In the genomic region with DNA sequence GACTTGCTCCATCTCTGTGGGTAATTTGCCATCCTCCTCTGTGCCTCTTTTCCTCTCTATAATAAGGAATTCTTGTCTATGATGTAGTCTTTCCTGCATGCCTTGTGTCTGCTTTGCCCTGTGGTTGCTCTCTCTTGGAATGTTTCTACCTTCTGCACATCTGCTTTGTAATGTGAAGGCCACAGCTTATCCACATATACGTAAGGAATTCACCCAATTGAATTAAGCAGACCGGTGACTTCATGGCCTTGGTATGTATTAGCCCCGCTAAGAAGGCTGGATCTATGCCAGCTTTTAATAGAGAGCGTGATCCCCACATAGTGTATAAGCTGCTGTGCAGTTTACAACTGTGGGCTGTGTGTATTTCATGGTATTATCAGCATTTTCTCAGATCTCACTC, we compare ENCODE assay signal across 11 cellular contexts.
DNase-seq lines count a peak whose midpoint lies in the region; ATAC-seq, FAIRE-seq and TF ChIP-seq lines count a peak whose summit lies in the region.
"Had no signal": no experiment of that assay in that cellular context is flagged by ENCODE, and none has a peak within 500 bp of the region (broad histone marks: within the 10 kb centered on the region; RNA-seq: fewer than 3 reads in every experiment).

No MANE protein-coding gene starts in this region.

- H4K20me1 ChIP-seq in astrocyte (ENCODE audit: insufficient read depth, low read length) = no peaks in the 10 kb centered on the region

- H2AK5ac ChIP-seq in trophoblast cell (ENCODE audit: low read length) = no peak overlapping the region

- no peak overlapping the region for H3K4me3 Mint-ChIP-seq in astrocyte (ENCODE audit: unreplicated experiment)

- peak; percentile 92 for FAIRE-seq in astrocyte (lab: Jason Lieb, UNC)

- H3K9me3 ChIP-seq in astrocyte (ENCODE audit: insufficient read depth, low read depth, low read length) = no peaks in the 10 kb centered on the region
- no peaks in the 10 kb centered on the region for H3K9me3 ChIP-seq in trophoblast cell (ENCODE audit: insufficient read depth, low read depth, low read length)
- H3K9me3 ChIP-seq: adrenal gland had no signal

- peak overlapping the region; percentile 72 for H3K27ac ChIP-seq in astrocyte (ENCODE audit: low read depth, low read length)
- H3K27ac ChIP-seq in trophoblast cell (ENCODE audit: low read depth, low read length) = no peak overlapping the region
- H3K27ac ChIP-seq: adrenal gland, KMS-11 had no signal

- H2BK5ac ChIP-seq in trophoblast cell (ENCODE audit: low read depth, low read length, poor library complexity) = no peak overlapping the region

- H3K27me3 ChIP-seq in astrocyte (ENCODE audit: insufficient read depth, low read length) (no peaks in the 10 kb centered on the region), trophoblast cell (ENCODE audit: insufficient read depth, low read length) (no peaks in the 10 kb centered on the region)
- H3K27me3 ChIP-seq: adrenal gland had no signal

- no peaks in the 10 kb centered on the region for H3K79me2 ChIP-seq in astrocyte (ENCODE audit: insufficient read depth, low read length)
- no peaks in the 10 kb centered on the region for H3K79me2 ChIP-seq in trophoblast cell (ENCODE audit: control insufficient read depth, insufficient read depth, low read length, poor library complexity)

- no peak overlapping the region for H3K18ac ChIP-seq in trophoblast cell (ENCODE audit: low read length)

- no peak for TF ChIP-seq RAD21 in Ishikawa (IDR thresholded peaks at IDR 0.05; ENCODE audit: low read depth)

- DNase-seq in AG10803 (ENCODE audit: low read depth) (peak; percentile 93), astrocyte (ENCODE audit: low read depth) (peak; percentile 99), iris pigment epithelial cell (ENCODE audit: low read depth) (peak; percentile 95), trophoblast cell (no peak), T-helper 1 cell (no peak)
- no peak for DNase-seq in activated naive CD4-positive, alpha-beta T cell treated with anti-CD3 and anti-CD28 coated beads, Interleukin-2, amount 50 U/mL, for 16 hours
- DNase-seq: adrenal gland, NCI-H510A had no signal

- no peak overlapping the region for H3K4ac ChIP-seq in trophoblast cell (ENCODE audit: low read depth, low read length)

- no peak overlapping the region for H3K4me3 ChIP-seq in AG10803 (ENCODE audit: low read length)
- H3K4me3 ChIP-seq in astrocyte (ENCODE audit: insufficient read depth, low read depth, low read length) = no peak overlapping the region
- no peak overlapping the region for H3K4me3 ChIP-seq in trophoblast cell (ENCODE audit: low read depth, low read length)
- H3K4me3 ChIP-seq: adrenal gland had no signal

- H3K14ac ChIP-seq in trophoblast cell (ENCODE audit: low read length) = no peak overlapping the region

- no peak overlapping the region for H2BK120ac ChIP-seq in trophoblast cell (ENCODE audit: insufficient read depth, low read length, poor library complexity)

- no peak for ATAC-seq in GM21723 (IDR thresholded peaks at IDR 0.05; ENCODE audit: unreplicated experiment)

- no peaks in the 10 kb centered on the region for H3K36me3 ChIP-seq in astrocyte (ENCODE audit: insufficient read depth, low read length)
- H3K36me3 ChIP-seq in trophoblast cell (ENCODE audit: control insufficient read depth in 1 of 2, insufficient read depth in 2 of 2, low read length in 2 of 2) = no peaks in the 10 kb centered on the region
- H3K36me3 ChIP-seq: adrenal gland had no signal

- H4K91ac ChIP-seq in trophoblast cell (ENCODE audit: low read depth, low read length) = no peak overlapping the region

- H3K79me1 ChIP-seq in trophoblast cell (ENCODE audit: low read length) = no peaks in the 10 kb centered on the region

- no peaks in the 10 kb centered on the region for H3K36me3 Mint-ChIP-seq in astrocyte (ENCODE audit: low read depth, unreplicated experiment)

- H2AFZ ChIP-seq in astrocyte (ENCODE audit: low read depth, low read length) (no peak overlapping the region), trophoblast cell (ENCODE audit: insufficient read depth, low read length, poor library complexity) (no peak overlapping the region)

- peaks cover 32% of the 10 kb centered on the region for H3K4me1 Mint-ChIP-seq in astrocyte (ENCODE audit: low read depth, unreplicated experiment)

- no peak for TF ChIP-seq EP300 in Ishikawa (IDR thresholded peaks at IDR 0.05; ENCODE audit: borderline replicate concordance)

- WGBS in trophoblast cell (ENCODE audit: extremely low coverage, insufficient coverage, insufficient read length) = no CpG with 5 or more reads among the region's 4 CpGs

- H3K4me2 ChIP-seq in astrocyte (ENCODE audit: low read length) (peak overlapping the region; percentile 44), trophoblast cell (ENCODE audit: low read length) (no peak overlapping the region)
- H3K4me2 ChIP-seq: KMS-11 had no signal

- H2BK12ac ChIP-seq in trophoblast cell (ENCODE audit: low read length) = no peak overlapping the region

- H3K27me3 Mint-ChIP-seq in astrocyte (ENCODE audit: low read depth, unreplicated experiment) = no peaks in the 10 kb centered on the region

- no peak overlapping the region for H4K8ac ChIP-seq in trophoblast cell (ENCODE audit: low read depth, low read length)

- no peak overlapping the region for H4K12ac ChIP-seq in trophoblast cell (ENCODE audit: low read depth, low read length)

- H3K9ac ChIP-seq in astrocyte (ENCODE audit: low read length) (peak overlapping the region; percentile 19), trophoblast cell (ENCODE audit: low read length) (no peak overlapping the region)
- H3K9ac ChIP-seq: KMS-11 had no signal

- H3K4me1 ChIP-seq in astrocyte (ENCODE audit: insufficient read depth, low read length) = peaks cover 19% of the 10 kb centered on the region
- H3K4me1 ChIP-seq in trophoblast cell (ENCODE audit: control insufficient read depth in 1 of 2, insufficient read depth in 2 of 2, low read length in 2 of 2) = peaks cover 0 to 10% of the 10 kb centered on the region in 2 experiments
- H3K4me1 ChIP-seq: adrenal gland had no signal

- peak overlapping the region; percentile 98 for H3K27ac Mint-ChIP-seq in astrocyte (ENCODE audit: unreplicated experiment)

- no peaks in the 10 kb centered on the region for H3K9me3 Mint-ChIP-seq in astrocyte (ENCODE audit: unreplicated experiment)

- TF ChIP-seq CTCF in AG10803 (conservative IDR thresholded peaks at IDR 0.05; ENCODE audit: low read length) = no peak
- TF ChIP-seq CTCF in astrocyte (IDR thresholded peaks at IDR 0.05; ENCODE audit: insufficient read depth, low read depth, low read length) = no peak

- no peak overlapping the region for H3K23ac ChIP-seq in trophoblast cell (ENCODE audit: low read length)

TF ChIP-seq in Ishikawa, 13 proteins besides CTCF, POLR2A, EP300 and RAD21:
- no peak for TF ChIP-seq CREB1 (IDR thresholded peaks at IDR 0.05; ENCODE audit: low read depth)
- no peak for TF ChIP-seq TCF12 (IDR thresholded peaks at IDR 0.05; ENCODE audit: low read depth)
- TF ChIP-seq, protein P1, sequence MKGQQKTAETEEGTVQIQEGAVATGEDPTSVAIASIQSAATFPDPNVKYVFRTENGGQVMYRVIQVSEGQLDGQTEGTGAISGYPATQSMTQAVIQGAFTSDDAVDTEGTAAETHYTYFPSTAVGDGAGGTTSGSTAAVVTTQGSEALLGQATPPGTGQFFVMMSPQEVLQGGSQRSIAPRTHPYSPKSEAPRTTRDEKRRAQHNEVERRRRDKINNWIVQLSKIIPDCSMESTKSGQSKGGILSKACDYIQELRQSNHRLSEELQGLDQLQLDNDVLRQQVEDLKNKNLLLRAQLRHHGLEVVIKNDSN (IDR thresholded peaks at IDR 0.05) = no peak
- TF ChIP-seq YY1 (IDR thresholded peaks at IDR 0.05; ENCODE audit: low read depth) = no peak
- peak; percentile 70 for TF ChIP-seq TEAD4 (IDR thresholded peaks at IDR 0.05)
- TF ChIP-seq, protein P2, sequence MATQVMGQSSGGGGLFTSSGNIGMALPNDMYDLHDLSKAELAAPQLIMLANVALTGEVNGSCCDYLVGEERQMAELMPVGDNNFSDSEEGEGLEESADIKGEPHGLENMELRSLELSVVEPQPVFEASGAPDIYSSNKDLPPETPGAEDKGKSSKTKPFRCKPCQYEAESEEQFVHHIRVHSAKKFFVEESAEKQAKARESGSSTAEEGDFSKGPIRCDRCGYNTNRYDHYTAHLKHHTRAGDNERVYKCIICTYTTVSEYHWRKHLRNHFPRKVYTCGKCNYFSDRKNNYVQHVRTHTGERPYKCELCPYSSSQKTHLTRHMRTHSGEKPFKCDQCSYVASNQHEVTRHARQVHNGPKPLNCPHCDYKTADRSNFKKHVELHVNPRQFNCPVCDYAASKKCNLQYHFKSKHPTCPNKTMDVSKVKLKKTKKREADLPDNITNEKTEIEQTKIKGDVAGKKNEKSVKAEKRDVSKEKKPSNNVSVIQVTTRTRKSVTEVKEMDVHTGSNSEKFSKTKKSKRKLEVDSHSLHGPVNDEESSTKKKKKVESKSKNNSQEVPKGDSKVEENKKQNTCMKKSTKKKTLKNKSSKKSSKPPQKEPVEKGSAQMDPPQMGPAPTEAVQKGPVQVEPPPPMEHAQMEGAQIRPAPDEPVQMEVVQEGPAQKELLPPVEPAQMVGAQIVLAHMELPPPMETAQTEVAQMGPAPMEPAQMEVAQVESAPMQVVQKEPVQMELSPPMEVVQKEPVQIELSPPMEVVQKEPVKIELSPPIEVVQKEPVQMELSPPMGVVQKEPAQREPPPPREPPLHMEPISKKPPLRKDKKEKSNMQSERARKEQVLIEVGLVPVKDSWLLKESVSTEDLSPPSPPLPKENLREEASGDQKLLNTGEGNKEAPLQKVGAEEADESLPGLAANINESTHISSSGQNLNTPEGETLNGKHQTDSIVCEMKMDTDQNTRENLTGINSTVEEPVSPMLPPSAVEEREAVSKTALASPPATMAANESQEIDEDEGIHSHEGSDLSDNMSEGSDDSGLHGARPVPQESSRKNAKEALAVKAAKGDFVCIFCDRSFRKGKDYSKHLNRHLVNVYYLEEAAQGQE (IDR thresholded peaks at IDR 0.05; ENCODE audit: low read depth) = no peak
- TF ChIP-seq EGR1 (IDR thresholded peaks at IDR 0.05) = no peak
- no peak for TF ChIP-seq TAF1 (IDR thresholded peaks at IDR 0.05; ENCODE audit: low read depth)
- TF ChIP-seq ZBTB7A (IDR thresholded peaks at IDR 0.05; ENCODE audit: low read depth) = no peak
- no peak for TF ChIP-seq CEBPB (IDR thresholded peaks at IDR 0.05)
- TF ChIP-seq, protein P3, sequence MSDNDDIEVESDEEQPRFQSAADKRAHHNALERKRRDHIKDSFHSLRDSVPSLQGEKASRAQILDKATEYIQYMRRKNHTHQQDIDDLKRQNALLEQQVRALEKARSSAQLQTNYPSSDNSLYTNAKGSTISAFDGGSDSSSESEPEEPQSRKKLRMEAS (IDR thresholded peaks at IDR 0.05) = no peak
- peak; percentile 81 for TF ChIP-seq NFIC (IDR thresholded peaks at IDR 0.05)
- no peak for TF ChIP-seq FOXM1 (IDR thresholded peaks at IDR 0.05; ENCODE audit: borderline replicate concordance, low read depth)
TF ChIP-seq in Ishikawa: peak in this region for 2.

Comparison
In these comparisons a context has a peak if more than half of its experiments do, and no peak if none do; other contexts are left out.
1. DNase-seq: peak in AG10803 (single experiment), astrocyte (single experiment) and iris pigment epithelial cell (single experiment); none in trophoblast cell (0 of 2), activated naive CD4-positive, alpha-beta T cell treated with anti-CD3 and anti-CD28 coated beads, Interleukin-2, amount 50 U/mL, for 16 hours (single experiment) and T-helper 1 cell (0 of 5).